Comparison of ENCODE assay signal across 14 cellular contexts in genomic region chr22:27154717-27155116, GRCh38.
"Had no signal": no experiment of that assay in that cellular context is flagged by ENCODE, and none has a peak within 500 bp of the region (broad histone marks: within the 10 kb centered on the region; RNA-seq: fewer than 3 reads in every experiment).

No MANE protein-coding gene starts in this region.

- H3K9me3 Mint-ChIP-seq: endodermal cell had no signal

- H3K4me3 Mint-ChIP-seq: activated CD4-positive, alpha-beta T cell treated with anti-CD3 and anti-CD28 coated beads, Interleukin-2, amount 10 ng/mL, durations not matched to agents 7 days and 5 days; endodermal cell; nephron progenitor cell; stimulated activated naive B cell treated with anti-CD40 and anti-IgM and Interleukin-4, amounts not matched to agents 10 μg/mL and 1 μg/mL and 100 μg/mL, for 72 hours; T-helper 17 cell had no signal

- H3K4me1 Mint-ChIP-seq: T-helper 17 cell had no signal

- H3K27ac ChIP-seq: breast epithelium, left ventricle myocardium inferior, tibial nerve, vagina had no signal

- H3K27ac Mint-ChIP-seq: activated CD4-positive, alpha-beta T cell treated with anti-CD3 and anti-CD28 coated beads, Interleukin-2, amount 10 ng/mL, durations not matched to agents 7 days and 5 days; endodermal cell; nephron progenitor cell; stimulated activated naive B cell treated with anti-CD40 and anti-IgM and Interleukin-4, amounts not matched to agents 10 μg/mL and 1 μg/mL and 100 μg/mL, for 72 hours; T-helper 17 cell had no signal

- H3K9me3 ChIP-seq: breast epithelium, vagina had no signal

- H3K27me3 ChIP-seq: tibial nerve, vagina had no signal

- ATAC-seq: esophagus mucosa; stimulated activated naive B cell treated with anti-CD40 and anti-IgM and Interleukin-4, amounts not matched to agents 10 μg/mL and 1 μg/mL and 100 μg/mL, for 72 hours; T-helper 17 cell had no signal

- H3K36me3 ChIP-seq: breast epithelium, left ventricle myocardium inferior, tibial nerve, vagina had no signal

- H3K4me3 ChIP-seq: breast epithelium, left ventricle myocardium inferior, tibial nerve, vagina had no signal

- DNase-seq: activated CD4-positive, alpha-beta T cell treated with anti-CD3 and anti-CD28 coated beads, Interleukin-2, amount 10 ng/mL, durations not matched to agents 7 days and 5 days; activated naive CD4-positive, alpha-beta T cell; aorta; cerebellar nuclear complex; endodermal cell; left ventricle myocardium inferior; nephron progenitor cell; stimulated activated CD4-positive, alpha-beta T cell treated with anti-CD3 and anti-CD28 coated beads, Interleukin-4, amount 100 ng/mL, for 1 hour; stimulated activated naive B cell treated with anti-CD40 and anti-IgM and Interleukin-4, amounts not matched to agents 10 μg/mL and 1 μg/mL and 100 μg/mL, for 72 hours; T-helper 17 cell had no signal

- H3K36me3 Mint-ChIP-seq: stimulated activated naive B cell treated with anti-CD40 and anti-IgM and Interleukin-4, amounts not matched to agents 10 μg/mL and 1 μg/mL and 100 μg/mL, for 72 hours had no signal

- H3K4me1 ChIP-seq: breast epithelium, left ventricle myocardium inferior, vagina had no signal
